In the genomic region with DNA sequence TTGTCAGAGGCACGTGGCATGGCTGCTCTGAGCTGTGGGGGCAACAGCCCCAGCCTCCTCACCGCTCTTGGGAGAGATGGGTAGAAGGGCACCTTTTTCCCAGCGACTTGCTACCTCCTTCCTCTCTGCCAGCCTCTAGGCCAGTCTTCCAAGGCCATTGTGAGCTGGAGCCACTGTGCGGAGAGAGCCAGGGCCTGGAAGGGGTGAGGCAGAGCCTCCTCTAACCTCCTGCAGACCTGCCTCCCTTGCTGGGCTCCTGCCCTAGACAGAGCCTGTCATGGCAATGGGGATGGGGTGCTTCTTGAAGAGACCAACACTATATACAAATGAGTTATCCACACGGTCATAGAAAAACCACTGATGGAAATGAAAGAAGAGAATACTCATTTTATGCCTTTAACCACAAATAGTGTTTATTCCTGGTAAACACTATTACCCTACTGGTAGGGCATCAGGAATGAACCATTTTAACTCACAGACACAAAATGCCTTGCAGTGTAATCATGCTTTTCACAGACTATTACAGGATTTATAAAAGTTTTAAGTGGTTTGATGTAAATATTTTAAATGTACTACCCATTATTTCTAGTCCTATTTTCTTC, we compare ENCODE assay signal across 25 cellular contexts. TPM values are rescaled to one million over a fixed set of nuclear protein-coding genes. Genes with fewer than 3 reads are reported as not detected.
DNase-seq lines count a peak whose midpoint lies in the region; ATAC-seq and TF ChIP-seq lines count a peak whose summit lies in the region.
"Had no signal": no experiment of that assay in that cellular context is flagged by ENCODE, and none has a peak within 500 bp of the region (broad histone marks: within the 10 kb centered on the region; RNA-seq: fewer than 3 reads in every experiment).

No MANE protein-coding gene starts in this region.

- peak; percentile 73 for ATAC-seq in activated naive CD8-positive, alpha-beta T cell treated with anti-CD3 and anti-CD28 coated beads, Interleukin-2, amount 50 U/mL, for 24 hours
- no peak for ATAC-seq in GM21381 (IDR thresholded peaks at IDR 0.05; ENCODE audit: unreplicated experiment)

- no peaks in the 10 kb centered on the region for H3K27me3 ChIP-seq in neural progenitor cell
- peaks cover 3% of the 10 kb centered on the region; the same call in 1 of the 2 replicates for H3K27me3 ChIP-seq in HAP-1 (ENCODE audit: low read depth)
- H3K27me3 ChIP-seq: adrenal gland had no signal

- H3K27ac ChIP-seq in neural progenitor cell (no peak overlapping the region), RWPE1 (no peak overlapping the region)
- H3K27ac ChIP-seq: 22Rv1, C4-2B, left ventricle myocardium inferior had no signal

- peak overlapping the region; percentile 80 for H2AFZ ChIP-seq in neural progenitor cell (replicated peaks)

- DNase-seq in NCI-H2029 (lab: John Stamatoyannopoulos, UW) (peak; percentile 4), NCI-H2029 treated with DMSO at 0.1 percent for 48 hours (lab: John Stamatoyannopoulos, UW) (no peak), neural progenitor cell (ENCODE audit: low spot score) (no peak), RWPE1 (ENCODE audit: low spot score) (no peak), HAP-1 (ENCODE audit: low spot score in 2 of 2) (no peak)
- DNase-seq in activated naive CD8-positive, alpha-beta T cell treated with anti-CD3 and anti-CD28 coated beads, Interleukin-2, amount 50 U/mL, for 24 hours, result no peak
- DNase-seq in activated naive CD8-positive, alpha-beta T cell treated with anti-CD3 and anti-CD28 coated beads for 36 hours, result no peak
- DNase-seq: activated CD4-positive, alpha-beta T cell treated with anti-CD3 and anti-CD28 coated beads, Interleukin-2, amount 10 ng/mL, durations not matched to agents 7 days and 5 days; activated CD8-positive, alpha-beta memory T cell treated with anti-CD3 and anti-CD28 coated beads, Interleukin-2, amount 50 U/mL, for 4 hours; activated gamma-delta T cell treated with Interleukin-2 at 50 U/mL for 16 hours; DND-41; left ventricle myocardium inferior; naive B cell had no signal

- H3K36me3 Mint-ChIP-seq in activated naive CD8-positive, alpha-beta T cell treated with anti-CD3 and anti-CD28 coated beads, Interleukin-2, amount 50 U/mL, for 24 hours (ENCODE audit: low read depth), result no peaks in the 10 kb centered on the region
- no peaks in the 10 kb centered on the region for H3K36me3 Mint-ChIP-seq in activated naive CD8-positive, alpha-beta T cell treated with anti-CD3 and anti-CD28 coated beads for 36 hours
- no peaks in the 10 kb centered on the region for H3K36me3 Mint-ChIP-seq in neural progenitor cell
- H3K36me3 Mint-ChIP-seq: brain had no signal

- H3K4me1 ChIP-seq in neural progenitor cell, result peaks cover 3% of the 10 kb centered on the region
- H3K4me1 ChIP-seq in HAP-1, result peaks cover 2% of the 10 kb centered on the region; the same call in 1 of the 2 replicates
- H3K4me1 ChIP-seq: left ventricle myocardium inferior had no signal

- no peaks in the 10 kb centered on the region for H3K79me2 ChIP-seq in neural progenitor cell (ENCODE audit: low read depth)

- no peak overlapping the region for H3K9ac ChIP-seq in neural progenitor cell

- H3K9me3 Mint-ChIP-seq in activated naive CD8-positive, alpha-beta T cell treated with anti-CD3 and anti-CD28 coated beads, Interleukin-2, amount 50 U/mL, for 24 hours, result no peaks in the 10 kb centered on the region
- H3K9me3 Mint-ChIP-seq in activated naive CD8-positive, alpha-beta T cell treated with anti-CD3 and anti-CD28 coated beads for 36 hours, result no peaks in the 10 kb centered on the region
- H3K9me3 Mint-ChIP-seq in neural progenitor cell, result peaks cover 2% of the 10 kb centered on the region
- H3K9me3 Mint-ChIP-seq: activated CD4-positive, alpha-beta T cell treated with anti-CD3 and anti-CD28 coated beads, Interleukin-2, amount 10 ng/mL, durations not matched to agents 7 days and 5 days had no signal

- TF ChIP-seq CTCF in neural progenitor cell (IDR thresholded peaks at IDR 0.05) (no peak), RWPE1 (conservative IDR thresholded peaks at IDR 0.05; ENCODE audit: low read depth) (no peak)

- no peak overlapping the region for H3K4me3 ChIP-seq in neural progenitor cell
- H3K4me3 ChIP-seq in HAP-1, result no peak overlapping the region
- H3K4me3 ChIP-seq: adrenal gland, left ventricle myocardium inferior had no signal

- POLR2A ChIA-PET in RWPE1 (lab: Yijun Ruan, JAX; ENCODE audit: low non-redundant PET), result interaction anchor here (0.6 kb wide), 1 partner anchor 203 kb away, joined by 3 read pairs; no protein-coding TSS in a partner anchor

- H3K27me3 Mint-ChIP-seq in activated naive CD8-positive, alpha-beta T cell treated with anti-CD3 and anti-CD28 coated beads, Interleukin-2, amount 50 U/mL, for 24 hours, result peaks cover 33% of the 10 kb centered on the region
- peaks cover 5% of the 10 kb centered on the region for H3K27me3 Mint-ChIP-seq in activated naive CD8-positive, alpha-beta T cell treated with anti-CD3 and anti-CD28 coated beads for 36 hours
- peaks cover 7% of the 10 kb centered on the region for H3K27me3 Mint-ChIP-seq in neural progenitor cell (ENCODE audit: insufficient read depth, low read depth)

- no peaks in the 10 kb centered on the region for H4K20me1 ChIP-seq in neural progenitor cell (ENCODE audit: low read depth)

- in situ Hi-C loops in HAP-1 (cut with MboI; ENCODE audit: low sequenced_read_pairs), result no loop called here

- H3K36me3 ChIP-seq in neural progenitor cell (no peaks in the 10 kb centered on the region), HAP-1 (replicated peaks) (no peaks in the 10 kb centered on the region)
- H3K36me3 ChIP-seq: adrenal gland, left ventricle myocardium inferior had no signal

- H3K4me2 ChIP-seq in neural progenitor cell, result no peak overlapping the region

- no peak overlapping the region for H3K27ac Mint-ChIP-seq in activated naive CD8-positive, alpha-beta T cell treated with anti-CD3 and anti-CD28 coated beads, Interleukin-2, amount 50 U/mL, for 24 hours
- H3K27ac Mint-ChIP-seq in activated naive CD8-positive, alpha-beta T cell treated with anti-CD3 and anti-CD28 coated beads for 36 hours, result no peak overlapping the region
- no peak overlapping the region for H3K27ac Mint-ChIP-seq in neural progenitor cell
- H3K27ac Mint-ChIP-seq: activated CD4-positive, alpha-beta T cell treated with anti-CD3 and anti-CD28 coated beads, Interleukin-2, amount 10 ng/mL, durations not matched to agents 7 days and 5 days had no signal

- no peaks in the 10 kb centered on the region for H3K4me1 Mint-ChIP-seq in activated naive CD8-positive, alpha-beta T cell treated with anti-CD3 and anti-CD28 coated beads, Interleukin-2, amount 50 U/mL, for 24 hours
- H3K4me1 Mint-ChIP-seq in activated naive CD8-positive, alpha-beta T cell treated with anti-CD3 and anti-CD28 coated beads for 36 hours, result no peaks in the 10 kb centered on the region
- H3K4me1 Mint-ChIP-seq in neural progenitor cell, result peaks cover 19% of the 10 kb centered on the region
- H3K4me1 Mint-ChIP-seq: activated CD4-positive, alpha-beta T cell treated with anti-CD3 and anti-CD28 coated beads, Interleukin-2, amount 10 ng/mL, durations not matched to agents 7 days and 5 days had no signal

- no peaks in the 10 kb centered on the region for H3F3A ChIP-seq in neural progenitor cell (ENCODE audit: low read depth)

- H3K4me3 Mint-ChIP-seq in activated naive CD8-positive, alpha-beta T cell treated with anti-CD3 and anti-CD28 coated beads, Interleukin-2, amount 50 U/mL, for 24 hours, result no peak overlapping the region
- no peak overlapping the region for H3K4me3 Mint-ChIP-seq in activated naive CD8-positive, alpha-beta T cell treated with anti-CD3 and anti-CD28 coated beads for 36 hours
- no peak overlapping the region for H3K4me3 Mint-ChIP-seq in neural progenitor cell
- H3K4me3 Mint-ChIP-seq: activated CD4-positive, alpha-beta T cell treated with anti-CD3 and anti-CD28 coated beads, Interleukin-2, amount 10 ng/mL, durations not matched to agents 7 days and 5 days; brain; naive B cell had no signal

- no peaks in the 10 kb centered on the region for H3K9me3 ChIP-seq in neural progenitor cell (ENCODE audit: low read depth)
- no peaks in the 10 kb centered on the region for H3K9me3 ChIP-seq in HAP-1
- H3K9me3 ChIP-seq: adrenal gland, left ventricle myocardium inferior had no signal

- CTCF ChIA-PET in RWPE1 (lab: Yijun Ruan, JAX), result interaction anchor here (0.6 to 2.4 kb wide), 12 partner anchors 10 to 200 kb away, joined by 3 to 21 read pairs (median 4); a partner anchor contains a TSS

RNA-seq across cellular contexts. Expression of a gene that starts 5.0 kb away (rescaled TPM):
- not detected for total RNA-seq in activated naive CD8-positive, alpha-beta T cell treated with anti-CD3 and anti-CD28 coated beads for 36 hours
- total RNA-seq in neural progenitor cell (ENCODE audit: low replicate concordance), result 0.15 TPM in 1 of 2 replicates, not detected in the other
- total RNA-seq: activated CD4-positive, alpha-beta T cell treated with anti-CD3 and anti-CD28 coated beads, Interleukin-2, amount 10 ng/mL, durations not matched to agents 7 days and 5 days; Calu3; endothelial cell of umbilical vein; left ventricle myocardium inferior; subcutaneous adipose tissue had no signal

RNA-seq across cellular contexts. Expression of a gene that starts 31.4 kb away (rescaled TPM):
- 10 to 100 TPM; 28.2 to 29.8 TPM for total RNA-seq in activated naive CD8-positive, alpha-beta T cell treated with anti-CD3 and anti-CD28 coated beads for 36 hours
- 109 and 187 TPM in 2 replicates for total RNA-seq in neural progenitor cell (ENCODE audit: low replicate concordance)

RNA-seq across cellular contexts. Expression of a gene that starts 58.6 kb away (rescaled TPM):
- total RNA-seq in activated naive CD8-positive, alpha-beta T cell treated with anti-CD3 and anti-CD28 coated beads for 36 hours, result under 1 TPM; 0.30 to 0.35 TPM
- not detected in 2 replicates for total RNA-seq in neural progenitor cell (ENCODE audit: low replicate concordance)
- total RNA-seq: activated CD4-positive, alpha-beta T cell treated with anti-CD3 and anti-CD28 coated beads, Interleukin-2, amount 10 ng/mL, durations not matched to agents 7 days and 5 days; adrenal gland; Calu3; endothelial cell of umbilical vein; fibroblast of lung; left ventricle myocardium inferior; omental fat pad; renal cortical epithelial cell; subcutaneous adipose tissue; ureter had no signal
